ENCODE assay signal across 8 cellular contexts in genomic region chr17:81553616-81554181, GRCh38. TPM values are rescaled to one million over a fixed set of nuclear protein-coding genes. Genes with fewer than 3 reads are reported as not detected.
A peak's percentile ranks its signal among the peaks of the same experiment; 100 is the strongest.
DNase-seq lines count a peak whose midpoint lies in the region; ATAC-seq and TF ChIP-seq lines count a peak whose summit lies in the region.

No MANE protein-coding gene starts in this region.

- H3K4me1 Mint-ChIP-seq in CD4-positive, CD25-positive, alpha-beta regulatory T cell = peaks cover 0 to 42% (median 10%) of the 10 kb centered on the region in 4 donors

- H3K9me2 ChIP-seq in OCI-LY1 (ENCODE audit: low read depth, low read length) = no peaks in the 10 kb centered on the region

- DNase-seq in CD4-positive, CD25-positive, alpha-beta regulatory T cell = no peak
- DNase-seq in HCEC 1CT = peak; percentile 98
- peak; percentile 93 to 97 for DNase-seq in cardiac fibroblast (ENCODE audit: low read depth in 2 of 2)
- peak; percentile 38 for DNase-seq in left kidney (ENCODE audit: low read depth, low spot score)
- no peak for DNase-seq in thoracic aorta (ENCODE audit: low spot score)
- no peak for DNase-seq in NK-92 treated with Interleukin-12 subunit alpha and Interleukin-12 subunit beta, amount 100 ng/mL, for 24 hours (lab: John Stamatoyannopoulos, UW)
- DNase-seq in activated CD4-positive, alpha-beta T cell treated with anti-CD3 and anti-CD28 coated beads, Interleukin-2, amount 50 U/mL, for 4 hours = no peak

- no peak for TF ChIP-seq CTCF in OCI-LY1 (IDR thresholded peaks at IDR 0.05; ENCODE audit: low read length)
- TF ChIP-seq CTCF in cardiac fibroblast (IDR thresholded peaks at IDR 0.05; ENCODE audit: low read depth, low read length) = no peak
- no peak for TF ChIP-seq CTCF in thoracic aorta (IDR thresholded peaks at IDR 0.05)

- H3K27me3 Mint-ChIP-seq in CD4-positive, CD25-positive, alpha-beta regulatory T cell = peaks cover 5% of the 10 kb centered on the region

- H3F3A ChIP-seq in OCI-LY1 (ENCODE audit: insufficient read depth, low read length) = no peaks in the 10 kb centered on the region

- peak overlapping the region; percentile 77 for H3K4me2 ChIP-seq in OCI-LY1 (ENCODE audit: low read length)

- H3K4me1 ChIP-seq in CD4-positive, CD25-positive, alpha-beta regulatory T cell (ENCODE audit: control insufficient read depth, insufficient read depth, low read length, poor library complexity, severe bottlenecking) = peaks cover 26% of the 10 kb centered on the region
- peaks cover 23% of the 10 kb centered on the region for H3K4me1 ChIP-seq in OCI-LY1 (ENCODE audit: insufficient read depth, low read length, severe bottlenecking)
- H3K4me1 ChIP-seq in thoracic aorta (ENCODE audit: control insufficient read depth in 1 of 2, low read depth in 2 of 2) = peaks cover 28 to 49% of the 10 kb centered on the region in 2 donors

- H3K36me3 Mint-ChIP-seq in CD4-positive, CD25-positive, alpha-beta regulatory T cell = peaks cover 6% of the 10 kb centered on the region

- no peaks in the 10 kb centered on the region for H4K20me1 ChIP-seq in OCI-LY1 (ENCODE audit: insufficient read depth, low read length)

- no peaks in the 10 kb centered on the region for H3K27me3 ChIP-seq in CD4-positive, CD25-positive, alpha-beta regulatory T cell (ENCODE audit: control insufficient read depth, insufficient read depth, low read length)
- H3K27me3 ChIP-seq in OCI-LY1 (ENCODE audit: insufficient read depth, low read length) (no peaks in the 10 kb centered on the region), thoracic aorta (replicated peaks; ENCODE audit: insufficient read depth) (no peaks in the 10 kb centered on the region)

- ATAC-seq in CD4-positive, CD25-positive, alpha-beta regulatory T cell (ENCODE audit: low read depth in 2 of 2) = no peak
- ATAC-seq in thoracic aorta (ENCODE audit: insufficient number of reproducible peaks, low FRiP score, low read depth) = no peak

- H3K9me3 ChIP-seq in CD4-positive, CD25-positive, alpha-beta regulatory T cell (ENCODE audit: control insufficient read depth in 2 of 2, low read length in 2 of 2) = no peaks in the 10 kb centered on the region
- no peaks in the 10 kb centered on the region for H3K9me3 ChIP-seq in OCI-LY1 (ENCODE audit: low read length)
- no peaks in the 10 kb centered on the region for H3K9me3 ChIP-seq in thoracic aorta

- H3K4me3 Mint-ChIP-seq in CD4-positive, CD25-positive, alpha-beta regulatory T cell = peak overlapping the region; percentile 91 to 98 (median 94)

- peaks cover 10% of the 10 kb centered on the region for H3K36me3 ChIP-seq in CD4-positive, CD25-positive, alpha-beta regulatory T cell (ENCODE audit: control insufficient read depth, insufficient read depth, low read length)
- H3K36me3 ChIP-seq in OCI-LY1 (ENCODE audit: insufficient read depth, low read length) = peaks cover 47% of the 10 kb centered on the region
- H3K36me3 ChIP-seq in thoracic aorta = peaks cover 24% of the 10 kb centered on the region

- H3K4me3 ChIP-seq in CD4-positive, CD25-positive, alpha-beta regulatory T cell (ENCODE audit: low read depth, low read length) = peak overlapping the region; percentile 79
- H3K4me3 ChIP-seq in OCI-LY1 (ENCODE audit: low read depth, low read length, poor library complexity, severe bottlenecking) (peak overlapping the region; percentile 84), cardiac fibroblast (replicated peaks in 1 of 2; ENCODE audit: low read depth in 2 of 2, low read length in 2 of 2) (peak overlapping the region; percentile 7 to 90), thoracic aorta (peak overlapping the region; percentile 98)

- no peaks in the 10 kb centered on the region for H3K9me3 Mint-ChIP-seq in CD4-positive, CD25-positive, alpha-beta regulatory T cell

- peak overlapping the region; percentile 20 to 90 (median 88) for H3K27ac Mint-ChIP-seq in CD4-positive, CD25-positive, alpha-beta regulatory T cell

- peak overlapping the region; percentile 95 for H3K9ac ChIP-seq in OCI-LY1 (ENCODE audit: low read length)

- H3K79me2 ChIP-seq in OCI-LY1 (ENCODE audit: insufficient read depth, low read length) = no peaks in the 10 kb centered on the region

- H2AFZ ChIP-seq in OCI-LY1 (ENCODE audit: low read length) = no peak overlapping the region

- H3K27ac ChIP-seq in CD4-positive, CD25-positive, alpha-beta regulatory T cell (ENCODE audit: insufficient read depth, low read length, poor library complexity, severe bottlenecking) = peak overlapping the region; percentile 84
- H3K27ac ChIP-seq in OCI-LY1 (ENCODE audit: low read depth, low read length, poor library complexity, severe bottlenecking) (peak overlapping the region; percentile 73), thoracic aorta (peak overlapping the region; percentile 89 to 92)

RNA-seq across cellular contexts. Expression of gene FAAP100, which starts 1.5 kb away (rescaled TPM):
- 28.1 TPM for total RNA-seq in CD4-positive, CD25-positive, alpha-beta regulatory T cell
- polyA plus RNA-seq in CD4-positive, CD25-positive, alpha-beta regulatory T cell = 10 to 100 TPM in 2 of 4 donors, 1 to 10 TPM in 2; 8.2 to 13.0 (median 10.4) TPM
- total RNA-seq in thoracic aorta = 10 to 100 TPM; 43.2 to 57.9 TPM

RNA-seq across cellular contexts. Expression of gene FSCN2, which starts 25.5 kb away (rescaled TPM):
- 0.74 TPM for total RNA-seq in CD4-positive, CD25-positive, alpha-beta regulatory T cell
- under 1 TPM in 1 of 4 donors, not detected in 3; 0.17 TPM for polyA plus RNA-seq in CD4-positive, CD25-positive, alpha-beta regulatory T cell
- 1 to 10 TPM; 4.2 to 9.2 TPM for total RNA-seq in thoracic aorta

RNA-seq across cellular contexts. Expression of gene ACTG1, which starts 41.1 kb away (rescaled TPM):
- 1,684 TPM for total RNA-seq in CD4-positive, CD25-positive, alpha-beta regulatory T cell
- polyA plus RNA-seq in CD4-positive, CD25-positive, alpha-beta regulatory T cell = 1,000 to 10,000 TPM; 1,881 to 2,724 (median 2,486) TPM
- 1,000 to 10,000 TPM; 4,421 to 4,935 TPM for total RNA-seq in thoracic aorta

Comparison
In these comparisons a context has a peak if more than half of its experiments do, and no peak if none do; other contexts are left out.
1. DNase-seq: peak in HCEC 1CT (single experiment), cardiac fibroblast (2 of 2) and left kidney (single experiment); none in CD4-positive, CD25-positive, alpha-beta regulatory T cell (0 of 3), thoracic aorta (single experiment), NK-92 treated with Interleukin-12 subunit alpha and Interleukin-12 subunit beta, amount 100 ng/mL, for 24 hours (single experiment) and activated CD4-positive, alpha-beta T cell treated with anti-CD3 and anti-CD28 coated beads, Interleukin-2, amount 50 U/mL, for 4 hours (0 of 2).
2. Peak in every context shown above with its lines, with median percentiles within 50 percentile points of each other: H3K27ac ChIP-seq and H3K4me3 ChIP-seq.